Comparison of ENCODE assay signal across 8 cellular contexts in genomic region chrX:135345328-135345645, GRCh38. TPM values are rescaled to one million over a fixed set of nuclear protein-coding genes. Genes with fewer than 3 reads are reported as not detected.
A peak's percentile ranks its signal among the peaks of the same experiment; 100 is the strongest.
DNase-seq lines count a peak whose midpoint lies in the region; ATAC-seq and TF ChIP-seq lines count a peak whose summit lies in the region.

No MANE protein-coding gene starts in this region.

- H2BK120ac ChIP-seq in neuronal stem cell (ENCODE audit: low read depth, low read length) = no peak overlapping the region

- no peak overlapping the region for H3K4ac ChIP-seq in neuronal stem cell (ENCODE audit: low read length)

- CTCF ChIA-PET in activated naive CD4-positive, alpha-beta T cell treated with anti-CD3 and anti-CD28 coated beads for 36 hours (lab: Charles Lee) = no interaction called here
- CTCF ChIA-PET in SK-N-SH (lab: Yijun Ruan, JAX) = interaction anchor here (1.1 kb wide), 1 partner anchor 48 kb away, joined by 3 read pairs; no protein-coding TSS in a partner anchor

- no peaks in the 10 kb centered on the region for H3F3A ChIP-seq in SK-N-SH (replicated peaks; ENCODE audit: insufficient read depth)

- H3K4me1 ChIP-seq in SK-N-SH (ENCODE audit: control insufficient read depth in 1 of 2, insufficient read depth in 2 of 2, low read depth in 1 of 2, low read length in 1 of 2) (peaks cover 7 to 20% of the 10 kb centered on the region in 2 experiments; a peak in 2 of 4 replicates), neuronal stem cell (ENCODE audit: control insufficient read depth in 2 of 2, insufficient read depth in 1 of 2, low read depth in 1 of 2, low read length in 2 of 2) (peaks cover 1 to 7% of the 10 kb centered on the region in 2 donors)

- H3K79me2 ChIP-seq in SK-N-SH (ENCODE audit: insufficient read depth) = peaks cover 11% of the 10 kb centered on the region; the same call in 1 of the 2 replicates

- TF ChIP-seq EP300 in SK-N-SH (IDR thresholded peaks at IDR 0.05; ENCODE audit: borderline replicate concordance in 1 of 2, low read depth in 1 of 2, low read length in 1 of 2) = no peak

- DNase-seq in activated naive CD4-positive, alpha-beta T cell treated with anti-CD3 and anti-CD28 coated beads for 36 hours = no peak
- no peak for DNase-seq in activated naive CD4-positive, alpha-beta T cell (lab: John Stamatoyannopoulos, UW)
- peak; percentile 30 for DNase-seq in SK-N-SH
- peak; percentile 80 for DNase-seq in fibroblast of mammary gland (ENCODE audit: low read depth)
- DNase-seq in neuronal stem cell (ENCODE audit: low spot score) = no peak
- DNase-seq in epidermal melanocyte (ENCODE audit: insufficient read length, low spot score) = no peak
- DNase-seq in HuH-7 (ENCODE audit: low spot score) = no peak

- H3K4me3 ChIP-seq in SK-N-SH (ENCODE audit: low read depth in 2 of 2, low read length in 1 of 2) = peak overlapping the region; percentile 69 to 72
- H3K4me3 ChIP-seq in fibroblast of mammary gland (ENCODE audit: control insufficient read depth, low read depth, low read length) = peak overlapping the region; percentile 59
- H3K4me3 ChIP-seq in neuronal stem cell (ENCODE audit: low read length in 2 of 2) = peak overlapping the region; percentile 72 to 86

- no peaks in the 10 kb centered on the region for H3K27me3 ChIP-seq in SK-N-SH (ENCODE audit: insufficient read depth)
- peaks cover 0 to 3% (median 0%) of the 10 kb centered on the region in 3 experiments for H3K27me3 ChIP-seq in neuronal stem cell (ENCODE audit: control insufficient read depth in 3 of 3, insufficient read depth in 3 of 3, low read depth in 1 of 3, low read length in 3 of 3)

- H3K9me2 ChIP-seq in SK-N-SH = no peaks in the 10 kb centered on the region

- H3K36me3 ChIP-seq in SK-N-SH (replicated peaks in 1 of 2; ENCODE audit: control insufficient read depth in 1 of 2, insufficient read depth in 2 of 2, low read length in 1 of 2) (peaks cover 0 to 13% of the 10 kb centered on the region in 2 experiments), neuronal stem cell (replicated peaks in 1 of 2; ENCODE audit: control insufficient read depth in 2 of 2, insufficient read depth in 2 of 2, low read length in 2 of 2) (peaks cover 2 to 22% of the 10 kb centered on the region in 2 donors)

- no peak overlapping the region for H4K91ac ChIP-seq in neuronal stem cell (ENCODE audit: low read depth, low read length, poor library complexity)

- H2BK15ac ChIP-seq in neuronal stem cell (ENCODE audit: low read length) = no peak overlapping the region

- H2BK12ac ChIP-seq in neuronal stem cell (ENCODE audit: low read length) = no peak overlapping the region

- no peak overlapping the region for H3K18ac ChIP-seq in neuronal stem cell (ENCODE audit: low read length)

- no peak overlapping the region for H2BK5ac ChIP-seq in neuronal stem cell (ENCODE audit: low read length)

- H2AFZ ChIP-seq in SK-N-SH (ENCODE audit: low read depth) (peak overlapping the region; percentile 52; the same call in 1 of the 2 replicates), neuronal stem cell (ENCODE audit: low read length) (peak overlapping the region; percentile 85)

- peak overlapping the region; percentile 68 for H3K27ac Mint-ChIP-seq in activated naive CD4-positive, alpha-beta T cell treated with anti-CD3 and anti-CD28 coated beads for 36 hours

- POLR2A ChIA-PET in SK-N-SH (lab: Yijun Ruan, JAX) = no interaction called here

- 18% methylated on average over 5 of the region's 7 CpGs for WGBS in SK-N-SH (ENCODE audit: low lambda C conversion rate)
- WGBS in neuronal stem cell (ENCODE audit: extremely low coverage in 2 of 2, insufficient read length in 2 of 2, insufficient replicate concordance in 1 of 2), 2 donors = no CpG with 5 or more reads among the region's 7 CpGs

- no peaks in the 10 kb centered on the region for H3K27me3 Mint-ChIP-seq in activated naive CD4-positive, alpha-beta T cell treated with anti-CD3 and anti-CD28 coated beads for 36 hours (ENCODE audit: low read depth)

- peaks cover 12% of the 10 kb centered on the region for H4K20me1 ChIP-seq in SK-N-SH (ENCODE audit: insufficient read depth)

- H3K9me3 ChIP-seq in SK-N-SH (no peaks in the 10 kb centered on the region), neuronal stem cell (replicated peaks in 1 of 2; ENCODE audit: control insufficient read depth in 2 of 2, insufficient read depth in 1 of 2, low read depth in 1 of 2, low read length in 2 of 2) (no peaks in the 10 kb centered on the region)

- H3K4me2 ChIP-seq in SK-N-SH (peak overlapping the region; percentile 79), neuronal stem cell (ENCODE audit: insufficient read depth, low read length, poor library complexity, severe bottlenecking) (peak overlapping the region; percentile 62)

- TF ChIP-seq CTCF in SK-N-SH (IDR thresholded peaks at IDR 0.05) (no peak), fibroblast of mammary gland (conservative IDR thresholded peaks at IDR 0.05; ENCODE audit: control insufficient read depth, insufficient read depth, low read depth, low read length) (no peak)

- intact Hi-C loops in activated naive CD4-positive, alpha-beta T cell treated with anti-CD3 and anti-CD28 coated beads for 36 hours (cut with micrococcal nuclease) = loop anchor here (1.0 kb wide), 1 partner anchor 132 kb away; no protein-coding TSS in a partner anchor

- no peak overlapping the region for H4K8ac ChIP-seq in neuronal stem cell (ENCODE audit: low read depth, low read length)

- H2AK5ac ChIP-seq in neuronal stem cell (ENCODE audit: low read depth, low read length) = no peak overlapping the region

- no peak for TF ChIP-seq RAD21 in SK-N-SH (IDR thresholded peaks at IDR 0.05; ENCODE audit: low read length)

- no peak overlapping the region for H3K14ac ChIP-seq in neuronal stem cell (ENCODE audit: low read length)

- peak overlapping the region; percentile 73 for H3K4me3 Mint-ChIP-seq in activated naive CD4-positive, alpha-beta T cell treated with anti-CD3 and anti-CD28 coated beads for 36 hours

- peaks cover 8% of the 10 kb centered on the region for H3K36me3 Mint-ChIP-seq in activated naive CD4-positive, alpha-beta T cell treated with anti-CD3 and anti-CD28 coated beads for 36 hours (ENCODE audit: low read depth)

- H3K23ac ChIP-seq in neuronal stem cell (ENCODE audit: low read depth, low read length, poor library complexity) = no peak overlapping the region

- no peaks in the 10 kb centered on the region for H3K79me1 ChIP-seq in neuronal stem cell (ENCODE audit: low read depth, low read length)

- no peaks in the 10 kb centered on the region for H3K9me3 Mint-ChIP-seq in activated naive CD4-positive, alpha-beta T cell treated with anti-CD3 and anti-CD28 coated beads for 36 hours

- ATAC-seq in GM18870 (IDR thresholded peaks at IDR 0.05; ENCODE audit: unreplicated experiment) = no peak

- H3K4me1 Mint-ChIP-seq in activated naive CD4-positive, alpha-beta T cell treated with anti-CD3 and anti-CD28 coated beads for 36 hours (ENCODE audit: low read depth) = peaks cover 34% of the 10 kb centered on the region

- H3K27ac ChIP-seq in SK-N-SH (ENCODE audit: low read depth in 2 of 2, low read length in 1 of 2) (peak overlapping the region in 1 of 2 experiments; percentile 61; a peak in 2 of 4 replicates), neuronal stem cell (replicated peaks; ENCODE audit: low read length) (no peak overlapping the region)

- H3K9ac ChIP-seq in SK-N-SH (peak overlapping the region; percentile 80), neuronal stem cell (ENCODE audit: low read depth, low read length, poor library complexity) (no peak overlapping the region)

TF ChIP-seq in SK-N-SH, 30 proteins besides CTCF, POLR2A, EP300 and RAD21:
- TF ChIP-seq IRF3 (IDR thresholded peaks at IDR 0.05; ENCODE audit: low read depth, low read length) (no peak), TCF12 (IDR thresholded peaks at IDR 0.05) (peak; percentile 37; the same call in 1 of the 2 replicates), PBX3 (IDR thresholded peaks at IDR 0.05) (0 out of 2 replicates have a peak, but pooled peaks have one; percentile 16), NFIC (IDR thresholded peaks at IDR 0.05; ENCODE audit: borderline replicate concordance) (peak; percentile 74)

RNA-seq across cellular contexts. Expression of gene ZNF449, which starts 0.7 kb away (rescaled TPM):
- total RNA-seq in activated naive CD4-positive, alpha-beta T cell treated with anti-CD3 and anti-CD28 coated beads for 36 hours = 1 to 10 TPM; 1.9 to 2.4 TPM
- polyA plus RNA-seq in SK-N-SH (2012; rRNA removed) = 2.2 and 4.4 TPM in 2 replicates
- 2.1 and 2.4 TPM in 2 replicates for polyA plus RNA-seq in SK-N-SH (2012; cell fraction: cytosol; rRNA removed)
- polyA plus RNA-seq in SK-N-SH (2012; cell fraction: nucleus; rRNA removed) = 6.4 and 13.1 TPM in 2 replicates
- polyA plus RNA-seq in neuronal stem cell (2013, experiment 1 of 2) = 7.5 TPM
- 7.3 TPM for polyA plus RNA-seq in neuronal stem cell (2013, experiment 2 of 2)

RNA-seq across cellular contexts. Expression of gene ZNF75D, which starts 1.4 kb away (rescaled TPM):
- total RNA-seq in activated naive CD4-positive, alpha-beta T cell treated with anti-CD3 and anti-CD28 coated beads for 36 hours = 1 to 10 TPM; 2.5 to 3.6 TPM
- 3.5 and 4.6 TPM in 2 replicates for polyA plus RNA-seq in SK-N-SH (2012; rRNA removed)
- 3.5 and 3.6 TPM in 2 replicates for polyA plus RNA-seq in SK-N-SH (2012; cell fraction: cytosol; rRNA removed)
- polyA plus RNA-seq in SK-N-SH (2012; cell fraction: nucleus; rRNA removed) = 7.9 and 12.7 TPM in 2 replicates
- 4.2 TPM for polyA plus RNA-seq in neuronal stem cell (2013, experiment 1 of 2)
- 4.4 TPM for polyA plus RNA-seq in neuronal stem cell (2013, experiment 2 of 2)

RNA-seq across cellular contexts. Expression of gene ETDC, which starts 36.0 kb away (rescaled TPM):
- not detected for total RNA-seq in activated naive CD4-positive, alpha-beta T cell treated with anti-CD3 and anti-CD28 coated beads for 36 hours
- not detected in 2 replicates for polyA plus RNA-seq in SK-N-SH (2012; rRNA removed)
- polyA plus RNA-seq in SK-N-SH (2012; cell fraction: cytosol; rRNA removed) = not detected in 2 replicates
- polyA plus RNA-seq in SK-N-SH (2012; cell fraction: nucleus; rRNA removed) = not detected in 2 replicates
- polyA plus RNA-seq in neuronal stem cell (2013, experiment 1 of 2) = not detected
- not detected for polyA plus RNA-seq in neuronal stem cell (2013, experiment 2 of 2)

Comparison
In these comparisons a context has a peak if more than half of its experiments do, and no peak if none do; other contexts are left out.
1. DNase-seq: peak in SK-N-SH (single experiment) and fibroblast of mammary gland (single experiment); none in activated naive CD4-positive, alpha-beta T cell treated with anti-CD3 and anti-CD28 coated beads for 36 hours (single experiment), activated naive CD4-positive, alpha-beta T cell (0 of 4), neuronal stem cell (single experiment), epidermal melanocyte (single experiment) and HuH-7 (single experiment).
2. Peak in every context shown above with its lines, with median percentiles within 50 percentile points of each other: H3K4me3 ChIP-seq.